In the genomic region with DNA sequence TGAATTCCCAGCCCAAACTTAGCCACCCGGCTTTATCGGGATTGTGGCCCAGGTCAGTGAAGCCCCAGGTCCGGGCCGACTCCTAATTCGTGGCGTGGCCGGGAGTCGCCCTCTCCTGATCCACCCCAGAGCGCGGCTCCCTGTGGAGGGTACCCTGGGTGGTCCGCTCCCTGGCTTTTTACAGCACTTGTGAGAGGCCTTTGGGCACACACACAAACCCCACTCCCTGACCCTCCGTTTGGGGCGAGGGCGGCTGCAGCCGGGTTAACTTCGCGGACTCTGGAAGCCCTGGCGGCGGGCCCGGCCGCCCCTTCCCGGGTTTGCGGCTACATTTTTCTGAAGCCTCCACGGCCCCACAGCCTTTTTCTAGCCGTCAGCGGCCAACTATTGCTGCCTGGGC, we compare ENCODE assay signal across 8 cellular contexts. TPM values are rescaled to one million over a fixed set of nuclear protein-coding genes. Genes with fewer than 3 reads are reported as not detected.
DNase-seq lines count a peak whose midpoint lies in the region; ATAC-seq and TF ChIP-seq lines count a peak whose summit lies in the region.

No MANE protein-coding gene starts in this region.

- no peaks in the 10 kb centered on the region for H3K27me3 ChIP-seq in CD4-positive, CD25-positive, alpha-beta regulatory T cell (ENCODE audit: control insufficient read depth, insufficient read depth, low read length)
- H3K27me3 ChIP-seq in SJCRH30: no peaks in the 10 kb centered on the region
- no peaks in the 10 kb centered on the region for H3K27me3 ChIP-seq in esophagus (ENCODE audit: control insufficient read depth in 1 of 2, insufficient read depth in 2 of 2, low read length in 2 of 2)
- H3K27me3 ChIP-seq in osteoblast (ENCODE audit: insufficient read depth, low read length): no peaks in the 10 kb centered on the region

- H3K27ac ChIP-seq in CD4-positive, CD25-positive, alpha-beta regulatory T cell (ENCODE audit: insufficient read depth, low read length, poor library complexity, severe bottlenecking): peak overlapping the region; percentile 70
- H3K27ac ChIP-seq in SJCRH30: no peak overlapping the region; the same call in 1 of the 2 replicates
- H3K27ac ChIP-seq in esophagus (ENCODE audit: low read depth in 2 of 2, low read length in 1 of 2): peak overlapping the region; percentile 82 to 86
- no peak overlapping the region for H3K27ac ChIP-seq in osteoblast (ENCODE audit: low read depth, low read length)

- H3K4me2 ChIP-seq in osteoblast (ENCODE audit: insufficient read depth, low read length): peak overlapping the region; percentile 91

- H3K79me2 ChIP-seq in osteoblast (ENCODE audit: insufficient read depth, low read length): no peaks in the 10 kb centered on the region

- peaks cover 0 to 8% (median 2%) of the 10 kb centered on the region in 7 donors for H3K9me3 Mint-ChIP-seq in CD4-positive, CD25-positive, alpha-beta regulatory T cell
- peaks cover 31% of the 10 kb centered on the region for H3K9me3 Mint-ChIP-seq in chondrocyte (ENCODE audit: low read depth)

- H3K4me3 ChIP-seq in CD4-positive, CD25-positive, alpha-beta regulatory T cell (ENCODE audit: low read depth, low read length): peak overlapping the region; percentile 48
- H3K4me3 ChIP-seq in SJCRH30 (peak overlapping the region; percentile 52; the same call in 1 of the 2 replicates), esophagus (ENCODE audit: low read depth in 1 of 2, low read length in 2 of 2) (peak overlapping the region; percentile 59 to 73), osteoblast (ENCODE audit: insufficient read depth, low read length) (peak overlapping the region; percentile 91)

- H3K4me1 ChIP-seq in CD4-positive, CD25-positive, alpha-beta regulatory T cell (ENCODE audit: control insufficient read depth, insufficient read depth, low read length, poor library complexity, severe bottlenecking): peaks cover 15% of the 10 kb centered on the region
- H3K4me1 ChIP-seq in SJCRH30 (no peaks in the 10 kb centered on the region), esophagus (ENCODE audit: control insufficient read depth in 2 of 2, insufficient read depth in 2 of 2, low read length in 1 of 2) (peaks cover 3 to 6% of the 10 kb centered on the region in 2 donors), osteoblast (ENCODE audit: insufficient read depth, low read length) (no peaks in the 10 kb centered on the region)

- no peaks in the 10 kb centered on the region for H3K27me3 Mint-ChIP-seq in CD4-positive, CD25-positive, alpha-beta regulatory T cell
- no peaks in the 10 kb centered on the region for H3K27me3 Mint-ChIP-seq in chondrocyte (ENCODE audit: low read depth)

- H4K20me1 ChIP-seq in osteoblast (ENCODE audit: insufficient read depth, low read length): no peaks in the 10 kb centered on the region

- 29% methylated on average over 22 to 26 of the region's 26 CpGs for WGBS in esophagus, 2 donors

- TF ChIP-seq CTCF in osteoblast (IDR thresholded peaks at IDR 0.05; ENCODE audit: extremely low read depth, low read depth, low read length) (no peak), chondrocyte (IDR thresholded peaks at IDR 0.05) (no peak), GM13976 (IDR thresholded peaks at IDR 0.05; ENCODE audit: borderline replicate concordance, control extremely low read depth, extremely low read depth, insufficient read depth, missing control alignments) (no peak)

- peak overlapping the region; percentile 99 for H2AFZ ChIP-seq in osteoblast (ENCODE audit: low read length)

- H3K4me1 Mint-ChIP-seq in CD4-positive, CD25-positive, alpha-beta regulatory T cell: peaks cover 0 to 18% (median 15%) of the 10 kb centered on the region in 4 donors
- H3K4me1 Mint-ChIP-seq in chondrocyte (ENCODE audit: low read depth): no peaks in the 10 kb centered on the region

- H3K36me3 ChIP-seq in CD4-positive, CD25-positive, alpha-beta regulatory T cell (ENCODE audit: control insufficient read depth, insufficient read depth, low read length): peaks cover 6% of the 10 kb centered on the region
- H3K36me3 ChIP-seq in SJCRH30: peaks cover 5% of the 10 kb centered on the region
- peaks cover 0 to under 1% of the 10 kb centered on the region in 2 donors for H3K36me3 ChIP-seq in esophagus (ENCODE audit: control insufficient read depth in 2 of 2, insufficient read depth in 2 of 2, low read length in 1 of 2)
- H3K36me3 ChIP-seq in osteoblast (ENCODE audit: insufficient read depth, low read length): no peaks in the 10 kb centered on the region

- in situ Hi-C loops in GM13976 (cut with MboI; ENCODE audit: low sequenced_read_pairs, unreplicated experiment): no loop called here

- no peak for DNase-seq in CD4-positive, CD25-positive, alpha-beta regulatory T cell
- no peak for DNase-seq in SJCRH30
- peak; percentile 34 for DNase-seq in osteoblast (ENCODE audit: insufficient read length, low spot score, missing footprints)
- DNase-seq in chondrocyte (ENCODE audit: low spot score): no peak
- DNase-seq in GM13976 (ENCODE audit: low spot score): no peak
- no peak for DNase-seq in SKM-1 (lab: John Stamatoyannopoulos, UW; ENCODE audit: unreplicated experiment)

- ATAC-seq in CD4-positive, CD25-positive, alpha-beta regulatory T cell (ENCODE audit: low read depth in 2 of 2): no peak
- ATAC-seq in HG02938 (IDR thresholded peaks at IDR 0.05; ENCODE audit: unreplicated experiment): no peak

- H3K27ac Mint-ChIP-seq in CD4-positive, CD25-positive, alpha-beta regulatory T cell: peak overlapping the region in 1 of 3 donors; percentile 91
- H3K27ac Mint-ChIP-seq in chondrocyte (ENCODE audit: unreplicated experiment): no peak overlapping the region

- peaks cover 0 to 3% of the 10 kb centered on the region in 2 experiments for H3K9me3 ChIP-seq in CD4-positive, CD25-positive, alpha-beta regulatory T cell (ENCODE audit: control insufficient read depth in 2 of 2, low read length in 2 of 2)
- H3K9me3 ChIP-seq in SJCRH30 (replicated peaks) (peaks cover 23% of the 10 kb centered on the region), esophagus (ENCODE audit: control insufficient read depth in 2 of 2, insufficient read depth in 1 of 2, low read depth in 1 of 2, low read length in 1 of 2) (peaks cover 0 to 2% of the 10 kb centered on the region in 2 donors), osteoblast (ENCODE audit: low read depth, low read length) (no peaks in the 10 kb centered on the region)

- H3K36me3 Mint-ChIP-seq in CD4-positive, CD25-positive, alpha-beta regulatory T cell: peaks cover 9% of the 10 kb centered on the region
- peaks cover 20% of the 10 kb centered on the region for H3K36me3 Mint-ChIP-seq in chondrocyte (ENCODE audit: low read depth)

- peak overlapping the region; percentile 94 to 99 (median 98) for H3K4me3 Mint-ChIP-seq in CD4-positive, CD25-positive, alpha-beta regulatory T cell
- no peak overlapping the region for H3K4me3 Mint-ChIP-seq in chondrocyte (ENCODE audit: unreplicated experiment)

RNA-seq across cellular contexts. Expression of gene ZNF568, which starts 56.5 kb away (rescaled TPM):
- total RNA-seq in CD4-positive, CD25-positive, alpha-beta regulatory T cell: 8.3 TPM
- 10 to 100 TPM in 2 of 4 donors, 1 to 10 TPM in 2; 6.7 to 13.3 (median 9.7) TPM for polyA plus RNA-seq in CD4-positive, CD25-positive, alpha-beta regulatory T cell
- 14.3 and 17.0 TPM in 2 replicates for total RNA-seq in SJCRH30 (2014; rRNA removed; shearing (Covaris generic))
- polyA plus RNA-seq in esophagus: 1 to 10 TPM; 2.2 TPM
- total RNA-seq in osteoblast: 13.3 and 14.8 TPM in 2 replicates
- 6.9 to 11.4 TPM (median 7.6 TPM) in 3 replicates for total RNA-seq in chondrocyte

RNA-seq across cellular contexts. Expression of gene ZNF829, which starts 56.5 kb away (rescaled TPM):
- 4.8 TPM for total RNA-seq in CD4-positive, CD25-positive, alpha-beta regulatory T cell
- 1 to 10 TPM; 2.0 to 4.0 (median 2.3) TPM for polyA plus RNA-seq in CD4-positive, CD25-positive, alpha-beta regulatory T cell
- total RNA-seq in SJCRH30 (2014; rRNA removed; shearing (Covaris generic)): 7.0 and 9.5 TPM in 2 replicates
- polyA plus RNA-seq in esophagus: under 1 TPM; 0.56 to 0.57 TPM
- total RNA-seq in osteoblast (4.0 and 4.7 TPM in 2 replicates), chondrocyte (2.0 to 4.1 TPM (median 2.1 TPM) in 3 replicates)

Comparison
In these comparisons a context has a peak if more than half of its experiments do, and no peak if none do; other contexts are left out.
1. H3K27ac ChIP-seq: peak in CD4-positive, CD25-positive, alpha-beta regulatory T cell (single experiment) and esophagus (2 of 2); none in SJCRH30 (single experiment) and osteoblast (single experiment).
2. Peak in every context shown above with its lines, with median percentiles within 50 percentile points of each other: H3K4me3 ChIP-seq.